ENCODE assay signal across 1 cellular context in the genomic region with DNA sequence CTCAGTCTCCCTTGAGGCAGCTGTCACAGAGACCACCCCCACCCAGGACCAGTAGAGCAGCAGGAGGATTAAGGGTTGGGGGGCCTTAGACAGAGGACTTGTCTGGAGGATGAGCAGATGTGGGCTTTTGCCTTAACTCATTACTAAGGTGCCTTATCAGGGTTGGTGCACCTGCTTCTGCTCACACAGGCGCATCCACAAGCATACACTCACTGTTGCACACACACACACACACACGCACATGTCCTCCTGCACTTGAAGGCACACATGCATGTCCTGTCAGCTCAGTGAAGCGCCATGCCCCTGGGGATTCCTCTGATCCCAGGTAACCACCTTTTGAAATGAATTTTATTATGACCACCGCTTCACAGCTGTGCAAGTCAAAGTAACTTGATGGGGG.
TF ChIP-seq lines count a peak whose summit lies in the region.

No MANE protein-coding gene starts in this region.

TF ChIP-seq in H1, 55 proteins besides CTCF, POLR2A, EP300 and RAD21:
- TF ChIP-seq ASH2L (IDR thresholded peaks at IDR 0.05; ENCODE audit: low read length) (no peak), CBX5 (IDR thresholded peaks at IDR 0.05; ENCODE audit: low read depth, low read length) (no peak), PHF8 (conservative IDR thresholded peaks at IDR 0.05; ENCODE audit: low read depth, low read length) (no peak), RXRA (IDR thresholded peaks at IDR 0.05; ENCODE audit: insufficient read depth, low read depth, low read length) (no peak), JUN (IDR thresholded peaks at IDR 0.05; ENCODE audit: low read depth, low read length) (no peak), MAFK (IDR thresholded peaks at IDR 0.05; ENCODE audit: low read depth, low read length) (no peak), TBP (IDR thresholded peaks at IDR 0.05; ENCODE audit: low read depth, low read length) (no peak), JUND (IDR thresholded peaks at IDR 0.05; ENCODE audit: low read length) (no peak), EZH2 (IDR thresholded peaks at IDR 0.05; ENCODE audit: low read depth, low read length, severe bottlenecking) (no peak), CTBP2 (IDR thresholded peaks at IDR 0.05; ENCODE audit: borderline replicate concordance, insufficient read depth, insufficient read length, low read length) (no peak), BRCA1 (IDR thresholded peaks at IDR 0.05; ENCODE audit: low read depth, low read length) (no peak), GABPA (IDR thresholded peaks at IDR 0.05; ENCODE audit: borderline replicate concordance, insufficient read depth, low read length) (no peak), HDAC6 (IDR thresholded peaks at IDR 0.05; ENCODE audit: low read depth, low read length) (no peak)
